ENCODE assay signal across 8 cellular contexts in the genomic region with DNA sequence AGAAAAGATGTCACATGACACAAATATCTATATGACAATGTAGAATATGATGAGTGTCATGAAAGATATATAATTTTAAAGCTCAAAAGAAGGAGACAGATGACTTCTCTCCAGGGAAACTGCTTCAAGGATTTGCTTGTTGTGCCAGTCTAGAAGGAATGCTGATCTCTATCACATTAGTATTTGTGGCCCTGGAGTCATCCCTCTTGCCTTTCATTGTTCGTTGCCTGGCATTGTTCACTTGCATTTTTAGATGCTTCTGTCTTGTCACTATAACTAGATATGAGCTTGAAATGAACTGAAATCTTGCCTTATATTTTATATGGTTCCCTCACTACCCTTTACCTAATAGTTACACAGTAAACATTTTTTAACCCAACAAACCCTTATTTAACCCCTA.
"Had no signal": no experiment of that assay in that cellular context is flagged by ENCODE, and none has a peak within 500 bp of the region (broad histone marks: within the 10 kb centered on the region; RNA-seq: fewer than 3 reads in every experiment).

No MANE protein-coding gene starts in this region.

- H3K4me3 ChIP-seq: GM23338 had no signal

- H3K27ac ChIP-seq: HL-60 had no signal

- DNase-seq: H9, HCEC 1CT, KG1 had no signal

- H2AFZ ChIP-seq: GM23338 had no signal

- H3K4me2 ChIP-seq: GM23338 had no signal

- FAIRE-seq: H1, H54, HepG2 had no signal

- ATAC-seq: GM23338, HepG2 had no signal
